Comparison of ENCODE assay signal across 16 cellular contexts in genomic region chr2:42116195-42117181, GRCh38. TPM values are rescaled to one million over a fixed set of nuclear protein-coding genes. Genes with fewer than 3 reads are reported as not detected.
DNase-seq lines count a peak whose midpoint lies in the region; ATAC-seq and TF ChIP-seq lines count a peak whose summit lies in the region.
"Had no signal": no experiment of that assay in that cellular context is flagged by ENCODE, and none has a peak within 500 bp of the region (broad histone marks: within the 10 kb centered on the region; RNA-seq: fewer than 3 reads in every experiment).

No MANE protein-coding gene starts in this region.

- no peaks in the 10 kb centered on the region for H3K27me3 ChIP-seq in adipocyte (replicated peaks; ENCODE audit: control insufficient read depth, insufficient read depth, low read length)
- no peaks in the 10 kb centered on the region for H3K27me3 ChIP-seq in smooth muscle cell (ENCODE audit: low read depth)
- H3K27me3 ChIP-seq: esophagus squamous epithelium had no signal

- no TSS peak for BruUV-seq in OCI-LY7 (replicated peaks; lab: Mats Ljungman, UMichigan)

- H3K4me2 ChIP-seq in smooth muscle cell, result peak overlapping the region; percentile 37
- H3K4me2 ChIP-seq in OCI-LY7 (ENCODE audit: low read length), result no peak overlapping the region

- H3F3A ChIP-seq in smooth muscle cell (ENCODE audit: low read depth), result peaks cover 13% of the 10 kb centered on the region

- H3K4me1 ChIP-seq in adipocyte (ENCODE audit: control insufficient read depth, insufficient read depth, low read length) (peaks cover 25% of the 10 kb centered on the region), smooth muscle cell (ENCODE audit: low read depth) (peaks cover 11% of the 10 kb centered on the region), OCI-LY7 (ENCODE audit: insufficient read depth, low read length, poor library complexity, severe bottlenecking) (peaks cover 21% of the 10 kb centered on the region)
- H3K4me1 ChIP-seq: prostate gland had no signal

- no peaks in the 10 kb centered on the region for H3K9me3 Mint-ChIP-seq in natural killer cell treated with Interleukin-12 subunit alpha and Interleukin-12 subunit beta and Interleukin-15 and Interleukin-18, amount 100 ng/mL, for 72 hours
- H3K9me3 Mint-ChIP-seq: CD4-positive, alpha-beta T cell had no signal

- intact Hi-C loops in OCI-LY7 (cut with micrococcal nuclease; ENCODE audit: unreplicated experiment) (no loop called here), left ventricle myocardium superior (cut with micrococcal nuclease) (no loop called here)

- H3K9ac ChIP-seq in adipocyte (ENCODE audit: low read length) (no peak overlapping the region), smooth muscle cell (ENCODE audit: low read depth) (no peak overlapping the region)

- peak; percentile 61 for DNase-seq in GM04503 (ENCODE audit: low read depth)
- DNase-seq in adipocyte (ENCODE audit: low read depth), result peak; percentile 85
- peak; percentile 64 for DNase-seq in fibroblast of villous mesenchyme (ENCODE audit: low read depth)
- no peak for DNase-seq in smooth muscle cell (lab: John Stamatoyannopoulos, UW; ENCODE audit: unreplicated experiment)
- DNase-seq in OCI-LY7 (ENCODE audit: low spot score), result no peak
- DNase-seq in left ventricle myocardium superior, result no peak
- no peak for DNase-seq in natural killer cell treated with Interleukin-12 subunit alpha and Interleukin-12 subunit beta and Interleukin-15 and Interleukin-18, amount 100 ng/mL, for 72 hours (ENCODE audit: low spot score)
- DNase-seq: activated naive CD4-positive, alpha-beta T cell treated with anti-CD3 and anti-CD28 coated beads, Interleukin-2, amount 10 ng/mL, durations not matched to agents 7 days and 5 days; CD4-positive, alpha-beta T cell; esophagus squamous epithelium; Karpas-422; midbrain; stimulated activated CD4-positive, alpha-beta T cell treated with anti-CD3 and anti-CD28 coated beads, Interleukin-4, amount 100 ng/mL, for 1 hour had no signal

- H4K20me1 ChIP-seq in smooth muscle cell (ENCODE audit: low read depth), result no peaks in the 10 kb centered on the region
- no peaks in the 10 kb centered on the region for H4K20me1 ChIP-seq in OCI-LY7 (ENCODE audit: insufficient read depth, low read length)

- peak overlapping the region in 1 of 2 donors; percentile 13 for H3K27ac Mint-ChIP-seq in natural killer cell treated with Interleukin-12 subunit alpha and Interleukin-12 subunit beta and Interleukin-15 and Interleukin-18, amount 100 ng/mL, for 72 hours
- H3K27ac Mint-ChIP-seq: activated naive CD4-positive, alpha-beta T cell treated with anti-CD3 and anti-CD28 coated beads, Interleukin-2, amount 10 ng/mL, durations not matched to agents 7 days and 5 days had no signal

- peaks cover 19 to 34% of the 10 kb centered on the region in 2 donors for H3K4me1 Mint-ChIP-seq in natural killer cell treated with Interleukin-12 subunit alpha and Interleukin-12 subunit beta and Interleukin-15 and Interleukin-18, amount 100 ng/mL, for 72 hours (ENCODE audit: low read depth in 2 of 2)

- H3K79me2 ChIP-seq in smooth muscle cell (ENCODE audit: low read depth) (no peaks in the 10 kb centered on the region), OCI-LY7 (ENCODE audit: insufficient read depth, low read depth, low read length) (no peaks in the 10 kb centered on the region)

- no peak for TF ChIP-seq CTCF in fibroblast of villous mesenchyme (IDR thresholded peaks at IDR 0.05; ENCODE audit: insufficient read depth, low read depth, low read length)
- no peak for TF ChIP-seq CTCF in smooth muscle cell (IDR thresholded peaks at IDR 0.05; ENCODE audit: borderline replicate concordance, insufficient read depth, poor library complexity, severe bottlenecking)
- TF ChIP-seq CTCF in OCI-LY7 (conservative IDR thresholded peaks at IDR 0.05; ENCODE audit: low read length), result no peak

- ATAC-seq in HG03139 (IDR thresholded peaks at IDR 0.05; ENCODE audit: unreplicated experiment) (no peak), left ventricle myocardium superior (no peak)
- no peak for ATAC-seq in natural killer cell treated with Interleukin-12 subunit alpha and Interleukin-12 subunit beta and Interleukin-15 and Interleukin-18, amount 100 ng/mL, for 72 hours

- WGBS in smooth muscle cell (ENCODE audit: low lambda C conversion rate), result 60% methylated on average over 5 of the region's 5 CpGs

- no peaks in the 10 kb centered on the region for H3K9me2 ChIP-seq in OCI-LY7 (ENCODE audit: insufficient read depth, low read length)

- peak overlapping the region; percentile 74 for H3K27ac ChIP-seq in smooth muscle cell (ENCODE audit: low read depth)
- no peak overlapping the region for H3K27ac ChIP-seq in OCI-LY7 (ENCODE audit: low read depth, low read length, poor library complexity, severe bottlenecking)
- H3K27ac ChIP-seq: esophagus squamous epithelium, prostate gland, SK-N-MC had no signal

- no peaks in the 10 kb centered on the region for H3K36me3 ChIP-seq in adipocyte (ENCODE audit: control insufficient read depth, insufficient read depth, low read length, severe bottlenecking)
- no peaks in the 10 kb centered on the region for H3K36me3 ChIP-seq in smooth muscle cell (ENCODE audit: low read depth)
- no peaks in the 10 kb centered on the region for H3K36me3 ChIP-seq in OCI-LY7 (ENCODE audit: insufficient read depth, low read length)
- H3K36me3 ChIP-seq: esophagus squamous epithelium, prostate gland had no signal

- H3K9me3 ChIP-seq in adipocyte (ENCODE audit: control insufficient read depth, low read length) (no peaks in the 10 kb centered on the region), smooth muscle cell (replicated peaks; ENCODE audit: low read depth) (no peaks in the 10 kb centered on the region), OCI-LY7 (ENCODE audit: low read length) (peaks cover 9% of the 10 kb centered on the region; the same call in 1 of the 2 replicates)
- H3K9me3 ChIP-seq: esophagus squamous epithelium, prostate gland had no signal

- H3K4me3 ChIP-seq in adipocyte (ENCODE audit: low read length) (no peak overlapping the region), fibroblast of villous mesenchyme (ENCODE audit: low read depth, low read length) (no peak overlapping the region), smooth muscle cell (no peak overlapping the region), OCI-LY7 (ENCODE audit: low read depth, low read length, poor library complexity, severe bottlenecking) (no peak overlapping the region)
- H3K4me3 ChIP-seq: esophagus squamous epithelium, prostate gland, SK-N-MC had no signal

- peaks cover 0 to 4% of the 10 kb centered on the region in 2 donors for H3K27me3 Mint-ChIP-seq in natural killer cell treated with Interleukin-12 subunit alpha and Interleukin-12 subunit beta and Interleukin-15 and Interleukin-18, amount 100 ng/mL, for 72 hours
- H3K27me3 Mint-ChIP-seq: CD4-positive, alpha-beta T cell had no signal

- no peak overlapping the region for H3K4me3 Mint-ChIP-seq in natural killer cell treated with Interleukin-12 subunit alpha and Interleukin-12 subunit beta and Interleukin-15 and Interleukin-18, amount 100 ng/mL, for 72 hours
- H3K4me3 Mint-ChIP-seq: activated naive CD4-positive, alpha-beta T cell treated with anti-CD3 and anti-CD28 coated beads, Interleukin-2, amount 10 ng/mL, durations not matched to agents 7 days and 5 days; CD4-positive, alpha-beta T cell had no signal

- peaks cover 2% of the 10 kb centered on the region for H3K36me3 Mint-ChIP-seq in natural killer cell treated with Interleukin-12 subunit alpha and Interleukin-12 subunit beta and Interleukin-15 and Interleukin-18, amount 100 ng/mL, for 72 hours

- POLR2A ChIA-PET in OCI-LY7 (lab: Charles Lee), result interaction anchor here (0.7 to 2.7 kb wide), 9 partner anchors 9 to 58 kb away, joined by 3 to 9 read pairs (median 6); no protein-coding TSS in a partner anchor

- CTCF ChIA-PET in OCI-LY7 (lab: Charles Lee; ENCODE audit: unreplicated experiment), result interaction anchor here (1.5 kb wide), 1 partner anchor 11 kb away, joined by 4 read pairs; no protein-coding TSS in a partner anchor

- H2AFZ ChIP-seq in smooth muscle cell (ENCODE audit: low read depth) (no peak overlapping the region), OCI-LY7 (ENCODE audit: low read length) (no peak overlapping the region)

RNA-seq across cellular contexts. Expression of gene EML4, which starts 52.7 kb away (rescaled TPM):
- 65.1 and 88.1 TPM in 2 replicates for total RNA-seq in fibroblast of villous mesenchyme
- 46.2 and 55.9 TPM in 2 replicates for total RNA-seq in smooth muscle cell
- 33.6 and 39.9 TPM in 2 replicates for polyA plus RNA-seq in smooth muscle cell
- 36.6 and 37.1 TPM in 2 replicates for total RNA-seq in OCI-LY7 (2014; rRNA removed; shearing (Covaris generic))
- 43.2 and 47.7 TPM in 2 replicates for total RNA-seq in OCI-LY7 (2022)
- 4.7 TPM for total RNA-seq in left ventricle myocardium superior
- total RNA-seq in natural killer cell treated with Interleukin-12 subunit alpha and Interleukin-12 subunit beta and Interleukin-15 and Interleukin-18, amount 100 ng/mL, for 72 hours, result 100 to 1,000 TPM in 1 of 2 donors, 10 to 100 TPM in 1; 73.4 to 140 TPM

Comparison
In these comparisons a context has a peak if more than half of its experiments do, and no peak if none do; other contexts are left out.
1. DNase-seq: peak in GM04503 (single experiment), adipocyte (single experiment) and fibroblast of villous mesenchyme (single experiment); none in smooth muscle cell (single experiment), OCI-LY7 (single experiment), left ventricle myocardium superior (single experiment) and natural killer cell treated with Interleukin-12 subunit alpha and Interleukin-12 subunit beta and Interleukin-15 and Interleukin-18, amount 100 ng/mL, for 72 hours (single experiment).